Comparison of ENCODE assay signal across 8 cellular contexts in the genomic region with DNA sequence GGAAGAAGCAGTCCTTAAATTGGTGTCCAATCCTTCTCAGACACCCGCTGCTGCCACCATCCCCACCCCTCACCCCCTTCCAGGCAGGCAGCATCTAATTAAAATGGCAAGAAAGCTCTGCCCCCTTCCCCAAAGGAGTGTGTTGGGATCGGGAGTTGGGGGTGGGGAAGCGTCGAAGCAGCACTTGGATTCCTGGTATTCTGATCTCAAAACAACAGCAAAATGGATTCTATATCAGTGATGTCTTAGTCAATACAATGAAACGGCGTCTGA. TPM values are rescaled to one million over a fixed set of nuclear protein-coding genes. Genes with fewer than 3 reads are reported as not detected.
DNase-seq lines count a peak whose midpoint lies in the region; TF ChIP-seq lines count a peak whose summit lies in the region.

No MANE protein-coding gene starts in this region.

- H3K79me1 ChIP-seq in trophoblast cell (ENCODE audit: low read length): no peaks in the 10 kb centered on the region

- no peak overlapping the region for H4K91ac ChIP-seq in trophoblast cell (ENCODE audit: low read depth, low read length)

- no peaks in the 10 kb centered on the region for H3K27me3 Mint-ChIP-seq in Calu3 (ENCODE audit: unreplicated experiment)

- peaks cover 45% of the 10 kb centered on the region for H3K4me1 Mint-ChIP-seq in Calu3 (ENCODE audit: low read depth, unreplicated experiment)

- no peaks in the 10 kb centered on the region for H4K20me1 ChIP-seq in PC-9 (ENCODE audit: insufficient read depth)

- peak overlapping the region; percentile 97 for H3K4me3 Mint-ChIP-seq in Calu3 (ENCODE audit: low read depth, unreplicated experiment)

- TF ChIP-seq CTCF in Calu3 (IDR thresholded peaks at IDR 0.05; ENCODE audit: unreplicated experiment) (no peak), PC-9 (conservative IDR thresholded peaks at IDR 0.05) (no peak), fibroblast of mammary gland (conservative IDR thresholded peaks at IDR 0.05; ENCODE audit: control insufficient read depth, insufficient read depth, low read depth, low read length) (no peak), GM13977 (IDR thresholded peaks at IDR 0.05; ENCODE audit: extremely low read depth, insufficient read depth, missing control alignments) (no peak)

- H3K9me3 Mint-ChIP-seq in Calu3 (ENCODE audit: low read depth, unreplicated experiment): no peaks in the 10 kb centered on the region

- H3F3A ChIP-seq in PC-9 (ENCODE audit: insufficient read depth, low read depth): peaks cover 23% of the 10 kb centered on the region; the same call in 1 of the 2 replicates

- H3K36me3 Mint-ChIP-seq in Calu3 (ENCODE audit: insufficient read depth, unreplicated experiment): peaks cover 39% of the 10 kb centered on the region

- no TSS peak for BruUV-seq in Calu3 (replicated peaks; lab: Mats Ljungman, UMichigan)
- TSS peak; percentile 43 for BruUV-seq in PC-9 (replicated peaks; lab: Mats Ljungman, UMichigan)

- CTCF ChIA-PET in Calu3 (lab: Charles Lee) (interaction anchor here (0.6 to 1.2 kb wide), 2 partner anchors 252 to 675 kb away, joined by 4 read pairs; no protein-coding TSS in a partner anchor), PC-9 (lab: Charles Lee) (interaction anchor here (0.6 kb wide), 1 partner anchor 416 kb away, joined by 14 read pairs; no protein-coding TSS in a partner anchor)

- H3K23ac ChIP-seq in trophoblast cell (ENCODE audit: low read length): no peak overlapping the region

- H2AFZ ChIP-seq in PC-9 (peak overlapping the region; percentile 90), trophoblast cell (ENCODE audit: insufficient read depth, low read length, poor library complexity) (no peak overlapping the region)

- no peak overlapping the region for H3K4ac ChIP-seq in trophoblast cell (ENCODE audit: low read depth, low read length)

- POLR2A ChIA-PET in PC-9 (lab: Charles Lee; ENCODE audit: unreplicated experiment): interaction anchor here (0.6 to 0.8 kb wide), 2 partner anchors 29 to 254 kb away, joined by 5 to 14 read pairs; no protein-coding TSS in a partner anchor

- no peak overlapping the region for H2BK12ac ChIP-seq in trophoblast cell (ENCODE audit: low read length)

- H2AK5ac ChIP-seq in trophoblast cell (ENCODE audit: low read length): no peak overlapping the region

- H3K4me2 ChIP-seq in PC-9: peak overlapping the region; percentile 82
- H3K4me2 ChIP-seq in trophoblast cell (ENCODE audit: low read length): peak overlapping the region; percentile 97

- no peak overlapping the region for H3K18ac ChIP-seq in trophoblast cell (ENCODE audit: low read length)

- H3K4me3 ChIP-seq in PC-9 (peak overlapping the region; percentile 69), fibroblast of mammary gland (ENCODE audit: control insufficient read depth, low read depth, low read length) (peak overlapping the region; percentile 72), trophoblast cell (ENCODE audit: low read depth, low read length) (no peak overlapping the region)

- H3K79me2 ChIP-seq in PC-9 (ENCODE audit: low read depth) (peaks cover 76% of the 10 kb centered on the region), trophoblast cell (ENCODE audit: control insufficient read depth, insufficient read depth, low read length, poor library complexity) (no peaks in the 10 kb centered on the region)

- H3K27me3 ChIP-seq in PC-9 (ENCODE audit: insufficient read depth, low read depth): no peaks in the 10 kb centered on the region
- peaks cover 7% of the 10 kb centered on the region for H3K27me3 ChIP-seq in trophoblast cell (ENCODE audit: insufficient read depth, low read length)

- H3K27ac Mint-ChIP-seq in Calu3 (ENCODE audit: unreplicated experiment): peak overlapping the region; percentile 85

- H3K9me2 ChIP-seq in PC-9 (ENCODE audit: insufficient read depth): no peaks in the 10 kb centered on the region

- in situ Hi-C loops in GM13977 (cut with MboI; ENCODE audit: low pct_unique_long_range_greater_than_20kb, low sequenced_read_pairs, unreplicated experiment): no loop called here

- H3K27ac ChIP-seq in PC-9: peak overlapping the region; percentile 44
- no peak overlapping the region for H3K27ac ChIP-seq in trophoblast cell (ENCODE audit: low read depth, low read length)

- no peak overlapping the region for H4K8ac ChIP-seq in trophoblast cell (ENCODE audit: low read depth, low read length)

- H3K14ac ChIP-seq in trophoblast cell (ENCODE audit: low read length): no peak overlapping the region

- H3K9me3 ChIP-seq in PC-9 (ENCODE audit: insufficient read depth, low read depth): no peaks in the 10 kb centered on the region
- no peaks in the 10 kb centered on the region for H3K9me3 ChIP-seq in trophoblast cell (ENCODE audit: insufficient read depth, low read depth, low read length)

- no CpG with 5 or more reads among the region's 6 CpGs for WGBS in trophoblast cell (ENCODE audit: extremely low coverage, insufficient coverage, insufficient read length)

- H3K9ac ChIP-seq in trophoblast cell (ENCODE audit: low read length): no peak overlapping the region

- H4K12ac ChIP-seq in trophoblast cell (ENCODE audit: low read depth, low read length): no peak overlapping the region

- H3K4me1 ChIP-seq in PC-9 (replicated peaks; ENCODE audit: insufficient read depth) (peaks cover 46% of the 10 kb centered on the region), trophoblast cell (ENCODE audit: control insufficient read depth in 1 of 2, insufficient read depth in 2 of 2, low read length in 2 of 2) (peaks cover 6 to 13% of the 10 kb centered on the region in 2 experiments)

- no peaks in the 10 kb centered on the region; the same call in 1 of the 2 replicates for H3K36me3 ChIP-seq in PC-9 (ENCODE audit: low read depth)
- no peaks in the 10 kb centered on the region for H3K36me3 ChIP-seq in trophoblast cell (ENCODE audit: control insufficient read depth in 1 of 2, insufficient read depth in 2 of 2, low read length in 2 of 2)

- no peak overlapping the region for H2BK120ac ChIP-seq in trophoblast cell (ENCODE audit: insufficient read depth, low read length, poor library complexity)

- intact Hi-C loops in Calu3 (cut with micrococcal nuclease; ENCODE audit: unreplicated experiment) (loop anchor here (5.0 kb wide), 1 partner anchor 496 kb away; no protein-coding TSS in a partner anchor), PC-9 (cut with micrococcal nuclease; ENCODE audit: unreplicated experiment) (loop anchor here (5.0 kb wide), 1 partner anchor 1294 kb away; the partner anchor contains the start of gene ECT2)

- no peak overlapping the region for H2BK5ac ChIP-seq in trophoblast cell (ENCODE audit: low read depth, low read length, poor library complexity)

- peak; percentile 23 for DNase-seq in Calu3
- DNase-seq in PC-9: no peak
- no peak for DNase-seq in fibroblast of mammary gland (ENCODE audit: low read depth)
- no peak for DNase-seq in trophoblast cell
- no peak for DNase-seq in UCSD-AML1 (lab: John Stamatoyannopoulos, UW; ENCODE audit: unreplicated experiment)
- DNase-seq in NCI-H774 (lab: John Stamatoyannopoulos, UW): no peak
- DNase-seq in GM13977 (ENCODE audit: low spot score): no peak
- DNase-seq in NCI-H526 treated with DMSO at 0.1 percent for 48 hours (lab: John Stamatoyannopoulos, UW): no peak

RNA-seq across cellular contexts. Expression of gene TNIK, which starts 1.4 kb away (rescaled TPM):
- total RNA-seq in Calu3 (2022) (17.6 and 19.7 TPM in 2 replicates), PC-9 (2021) (28.8 and 30.7 TPM in 2 replicates)
- 0.75 and 0.96 TPM in 2 replicates for polyA plus RNA-seq in trophoblast cell (2013)
